In the genomic region with DNA sequence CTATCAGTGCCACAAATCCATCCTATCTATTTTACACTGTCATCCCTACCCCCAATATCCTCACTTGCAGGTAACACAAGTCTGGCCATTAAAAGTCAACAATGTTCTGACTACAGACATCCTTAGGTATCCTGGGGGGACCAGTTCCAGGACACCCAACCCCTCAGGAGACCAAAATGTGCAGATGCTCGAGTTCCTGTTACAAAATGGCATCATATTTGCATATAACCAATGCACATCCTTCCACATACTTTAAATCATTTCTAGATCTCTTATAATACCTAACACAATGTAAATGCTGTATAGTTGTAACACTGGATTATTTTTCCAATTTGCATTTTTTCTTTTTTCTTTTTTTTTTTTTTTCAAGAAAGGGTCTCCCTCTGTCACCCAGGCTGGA, we compare ENCODE assay signal across 21 cellular contexts. TPM values are rescaled to one million over a fixed set of nuclear protein-coding genes. Genes with fewer than 3 reads are reported as not detected.
DNase-seq lines count a peak whose midpoint lies in the region; ATAC-seq, FAIRE-seq and TF ChIP-seq lines count a peak whose summit lies in the region.
"Had no signal": no experiment of that assay in that cellular context is flagged by ENCODE, and none has a peak within 500 bp of the region (broad histone marks: within the 10 kb centered on the region; RNA-seq: fewer than 3 reads in every experiment).

No MANE protein-coding gene starts in this region.

- H3K27ac Mint-ChIP-seq in stimulated activated effector memory CD8-positive, alpha-beta T cell treated with anti-CD3 and anti-CD28 coated beads, Interleukin-12 subunit alpha, Interleukin-12 subunit beta, amount 100 ng/mL, for 72 hours = peak overlapping the region; percentile 15
- H3K27ac Mint-ChIP-seq in osteocyte (ENCODE audit: unreplicated experiment) = no peak overlapping the region
- H3K27ac Mint-ChIP-seq: CD8-positive, alpha-beta T cell; HFFc6 had no signal

- intact Hi-C loops in HepG2 (cut with micrococcal nuclease; ENCODE audit: unreplicated experiment) (no loop called here), right lobe of liver (cut with DNase I) (no loop called here), OCI-LY7 (cut with micrococcal nuclease; ENCODE audit: unreplicated experiment) (no loop called here)

- WGBS in HepG2 (ENCODE audit: low lambda C conversion rate) = 100% methylated on average over 1 of the region's 1 CpG
- WGBS in right lobe of liver (ENCODE audit: insufficient coverage, low coverage, low lambda C conversion rate, missing lambda C conversion rate) = 83% methylated on average over 1 of the region's 1 CpG

- H3K27me3 ChIP-seq in HepG2 (ENCODE audit: control insufficient read depth in 1 of 2, insufficient read depth in 2 of 2, low read length in 2 of 2) (no peaks in the 10 kb centered on the region), right lobe of liver (no peaks in the 10 kb centered on the region)
- H3K27me3 ChIP-seq: BLaER1 treated with 17β-estradiol and CSF1 and Interleukin-3, amounts not matched to agents 10 nM and 100 nM had no signal

- ATAC-seq in HepG2 (peak; percentile 30), right lobe of liver (no peak), GM21381 (IDR thresholded peaks at IDR 0.05; ENCODE audit: unreplicated experiment) (no peak)
- no peak for ATAC-seq in stimulated activated effector memory CD8-positive, alpha-beta T cell treated with anti-CD3 and anti-CD28 coated beads, Interleukin-12 subunit alpha, Interleukin-12 subunit beta, amount 100 ng/mL, for 72 hours
- ATAC-seq: CD8-positive, alpha-beta T cell; HCT116 had no signal

- in situ Hi-C loops in HepG2 (cut with HindIII; ENCODE audit: extremely low pct_ligation_motif_present, low pct_unique_long_range_greater_than_20kb) = no loop called here

- peaks cover 49% of the 10 kb centered on the region for H3K36me3 Mint-ChIP-seq in stimulated activated effector memory CD8-positive, alpha-beta T cell treated with anti-CD3 and anti-CD28 coated beads, Interleukin-12 subunit alpha, Interleukin-12 subunit beta, amount 100 ng/mL, for 72 hours
- peaks cover 7% of the 10 kb centered on the region for H3K36me3 Mint-ChIP-seq in osteocyte (ENCODE audit: unreplicated experiment)

- TF ChIP-seq POLR2A in HepG2 (IDR thresholded peaks at IDR 0.05; ENCODE audit: insufficient read depth in 1 of 2, low read depth in 2 of 2, low read length in 2 of 2) (no peak), right lobe of liver (IDR thresholded peaks at IDR 0.05) (no peak)

- H3K4me1 ChIP-seq in HepG2 (ENCODE audit: insufficient read depth, low read length) = no peaks in the 10 kb centered on the region
- H3K4me1 ChIP-seq in right lobe of liver = peaks cover 0 to 12% (median 2%) of the 10 kb centered on the region in 4 donors
- peaks cover 8% of the 10 kb centered on the region for H3K4me1 ChIP-seq in OCI-LY7 (ENCODE audit: insufficient read depth, low read length, poor library complexity, severe bottlenecking)
- H3K4me1 ChIP-seq: BLaER1 treated with 17β-estradiol and CSF1 and Interleukin-3, amounts not matched to agents 10 nM and 100 nM had no signal

- H3K27ac ChIP-seq in HepG2 (ENCODE audit: extremely low read length, insufficient read depth, low read length) = no peak overlapping the region
- no peak overlapping the region for H3K27ac ChIP-seq in right lobe of liver
- no peak overlapping the region for H3K27ac ChIP-seq in OCI-LY7 (ENCODE audit: low read depth, low read length, poor library complexity, severe bottlenecking)
- H3K27ac ChIP-seq: BLaER1 treated with 17β-estradiol and CSF1 and Interleukin-3, amounts not matched to agents 10 nM and 100 nM had no signal

- H3K4me1 Mint-ChIP-seq in stimulated activated effector memory CD8-positive, alpha-beta T cell treated with anti-CD3 and anti-CD28 coated beads, Interleukin-12 subunit alpha, Interleukin-12 subunit beta, amount 100 ng/mL, for 72 hours = no peaks in the 10 kb centered on the region
- no peaks in the 10 kb centered on the region for H3K4me1 Mint-ChIP-seq in osteocyte (ENCODE audit: unreplicated experiment)

- DNase-seq in HepG2 (ENCODE audit: low spot score) (no peak), right lobe of liver (no peak), GM19239 (ENCODE audit: insufficient read length, low spot score) (no peak), OCI-LY7 (ENCODE audit: low spot score) (peak; percentile 31), activated gamma-delta T cell treated with Interleukin-2 at 50 U/mL for 16 hours (no peak), osteocyte (ENCODE audit: extremely low spot score, unreplicated experiment) (no peak)
- no peak for DNase-seq in stimulated activated effector memory CD8-positive, alpha-beta T cell treated with anti-CD3 and anti-CD28 coated beads, Interleukin-12 subunit alpha, Interleukin-12 subunit beta, amount 100 ng/mL, for 72 hours (ENCODE audit: low spot score in 2 of 2)
- DNase-seq: 8988T; Calu3; CD8-positive, alpha-beta T cell; DMS79 treated with DMSO at 0.1 percent for 48 hours; EL; GOT3; H7; HFFc6 had no signal

- no peak for FAIRE-seq in HepG2 (lab: Jason Lieb, UNC)
- peak; percentile 14 for FAIRE-seq in GM19239 (lab: Jason Lieb, UNC)
- FAIRE-seq: GM18507, HTR-8/SVneo had no signal

- no peak for TF ChIP-seq EP300 in HepG2 (IDR thresholded peaks at IDR 0.05; ENCODE audit: low read depth in 2 of 2, low read length in 2 of 2)
- no peak for TF ChIP-seq EP300 in HepG2 (CRISPR knock-in tag; IDR thresholded peaks at IDR 0.05; ENCODE audit: borderline replicate concordance)

- peaks cover 0 to 31% of the 10 kb centered on the region in 2 experiments; a peak in 3 of 5 replicates for H3K36me3 ChIP-seq in HepG2 (replicated peaks in 1 of 2; ENCODE audit: control insufficient read depth in 1 of 2, insufficient read depth in 2 of 2, low read length in 2 of 2)
- peaks cover 0 to 47% (median under 1%) of the 10 kb centered on the region in 4 donors for H3K36me3 ChIP-seq in right lobe of liver
- H3K36me3 ChIP-seq in OCI-LY7 (ENCODE audit: insufficient read depth, low read length) = peaks cover 16% of the 10 kb centered on the region

- POLR2A ChIA-PET in HepG2 (lab: Yijun Ruan, JAX) = no interaction called here
- POLR2A ChIA-PET in OCI-LY7 (lab: Charles Lee) = interaction anchor here (1.1 to 1.6 kb wide), 2 partner anchors 8 to 13 kb away, joined by 4 to 10 read pairs; no protein-coding TSS in a partner anchor

- H4K20me1 ChIP-seq in HepG2 (ENCODE audit: insufficient read depth, low read length) (no peaks in the 10 kb centered on the region), OCI-LY7 (ENCODE audit: insufficient read depth, low read length) (no peaks in the 10 kb centered on the region)
- H4K20me1 ChIP-seq: BLaER1 treated with 17β-estradiol and CSF1 and Interleukin-3, amounts not matched to agents 10 nM and 100 nM had no signal

- no peak overlapping the region for H3K4me2 ChIP-seq in HepG2 (ENCODE audit: low read depth, low read length)
- H3K4me2 ChIP-seq in OCI-LY7 (ENCODE audit: low read length) = 0 out of 2 replicates have a peak overlapping the region, but pooled peaks have one; percentile 1
- H3K4me2 ChIP-seq: BLaER1 treated with 17β-estradiol and CSF1 and Interleukin-3, amounts not matched to agents 10 nM and 100 nM had no signal

- no peaks in the 10 kb centered on the region for H3K9me3 Mint-ChIP-seq in stimulated activated effector memory CD8-positive, alpha-beta T cell treated with anti-CD3 and anti-CD28 coated beads, Interleukin-12 subunit alpha, Interleukin-12 subunit beta, amount 100 ng/mL, for 72 hours
- H3K9me3 Mint-ChIP-seq in osteocyte (ENCODE audit: unreplicated experiment) = no peaks in the 10 kb centered on the region
- H3K9me3 Mint-ChIP-seq: CD8-positive, alpha-beta T cell; HFFc6 had no signal

- no peak overlapping the region for H3K9ac ChIP-seq in HepG2 (ENCODE audit: insufficient read depth, low read depth, low read length)
- H3K9ac ChIP-seq: BLaER1 treated with 17β-estradiol and CSF1 and Interleukin-3, amounts not matched to agents 10 nM and 100 nM had no signal

- no TSS peak for BruUV-seq in HepG2 (replicated peaks; lab: Mats Ljungman, UMichigan)
- BruUV-seq in OCI-LY7 (replicated peaks; lab: Mats Ljungman, UMichigan) = no TSS peak

- H3K4me3 ChIP-seq in HepG2 (replicated peaks in 1 of 3; ENCODE audit: insufficient read depth in 1 of 3, low read depth in 2 of 3, low read length in 3 of 3) (no peak overlapping the region), right lobe of liver (no peak overlapping the region), OCI-LY7 (ENCODE audit: low read depth, low read length, poor library complexity, severe bottlenecking) (no peak overlapping the region)
- H3K4me3 ChIP-seq: BLaER1 treated with 17β-estradiol and CSF1 and Interleukin-3, amounts not matched to agents 10 nM and 100 nM had no signal

- no peaks in the 10 kb centered on the region for H3K27me3 Mint-ChIP-seq in osteocyte (ENCODE audit: unreplicated experiment)

- no peak for TF ChIP-seq RAD21 in HepG2 (CRISPR knock-in tag; IDR thresholded peaks at IDR 0.05)

- H3K79me2 ChIP-seq in HepG2 (ENCODE audit: insufficient read depth, low read length) (no peaks in the 10 kb centered on the region), OCI-LY7 (ENCODE audit: insufficient read depth, low read depth, low read length) (no peaks in the 10 kb centered on the region)

- H2AFZ ChIP-seq in HepG2 (ENCODE audit: low read length) (no peak overlapping the region), OCI-LY7 (ENCODE audit: low read length) (no peak overlapping the region)

- no peak overlapping the region for H3K4me3 Mint-ChIP-seq in stimulated activated effector memory CD8-positive, alpha-beta T cell treated with anti-CD3 and anti-CD28 coated beads, Interleukin-12 subunit alpha, Interleukin-12 subunit beta, amount 100 ng/mL, for 72 hours
- H3K4me3 Mint-ChIP-seq in osteocyte (ENCODE audit: unreplicated experiment) = no peak overlapping the region
- H3K4me3 Mint-ChIP-seq: CD8-positive, alpha-beta T cell; HFFc6 had no signal

- TF ChIP-seq CTCF in HepG2 (CRISPR knock-in tag; IDR thresholded peaks at IDR 0.05) = no peak
- no peak for TF ChIP-seq CTCF in right lobe of liver (IDR thresholded peaks at IDR 0.05)
- no peak for TF ChIP-seq CTCF in OCI-LY7 (conservative IDR thresholded peaks at IDR 0.05; ENCODE audit: low read length)
- TF ChIP-seq CTCF in osteocyte (IDR thresholded peaks at IDR 0.05) = no peak

- H3K9me3 ChIP-seq in HepG2 (ENCODE audit: low read length) = no peaks in the 10 kb centered on the region
- H3K9me3 ChIP-seq in right lobe of liver = no peaks in the 10 kb centered on the region
- H3K9me3 ChIP-seq in OCI-LY7 (ENCODE audit: low read length) = no peaks in the 10 kb centered on the region
- H3K9me3 ChIP-seq: BLaER1 treated with 17β-estradiol and CSF1 and Interleukin-3, amounts not matched to agents 10 nM and 100 nM had no signal

- H3K9me2 ChIP-seq in OCI-LY7 (ENCODE audit: insufficient read depth, low read length) = no peaks in the 10 kb centered on the region

- CTCF ChIA-PET in HepG2 (lab: Yijun Ruan, JAX; ENCODE audit: low intra/inter-chr PET ratio, low total read pairs) (no interaction called here), OCI-LY7 (lab: Charles Lee; ENCODE audit: unreplicated experiment) (interaction anchor here (0.5 kb wide), 1 partner anchor 363 kb away, joined by 3 read pairs; no protein-coding TSS in a partner anchor)

RNA-seq across cellular contexts. Expression of a gene that starts 6.9 kb away (rescaled TPM):
- total RNA-seq in HepG2 (2016; rRNA removed; fragmentation: Illumina TruSeq; extraction: Trizol) (not detected in 2 replicates), right lobe of liver (not detected), OCI-LY7 (2022) (0.35 and 0.36 TPM in 2 replicates), osteocyte (not detected in 2 replicates)
- total RNA-seq in HepG2 (2016; cell fraction: cytosol; rRNA removed; fragmentation: Illumina TruSeq; extraction: Trizol; ENCODE audit: low read depth) = not detected in 2 replicates
- not detected in 2 replicates for total RNA-seq in HepG2 (2016; cell fraction: insoluble cytoplasmic fraction; rRNA removed; fragmentation: Illumina TruSeq; extraction: Trizol)
- not detected in 2 replicates for total RNA-seq in HepG2 (2016; cell fraction: membrane; rRNA removed; fragmentation: Illumina TruSeq; extraction: Trizol)
- not detected in 2 replicates for total RNA-seq in HepG2 (2016; cell fraction: nucleus; rRNA removed; fragmentation: Illumina TruSeq; extraction: Trizol)
- polyA plus RNA-seq in HepG2 (2011; rRNA removed) = not detected in 2 replicates
- not detected in 2 replicates for polyA plus RNA-seq in HepG2 (2011; cell fraction: cytosol; rRNA removed)
- polyA plus RNA-seq in HepG2 (2011; cell fraction: nucleus; rRNA removed) = not detected in 2 replicates
- polyA plus RNA-seq in HepG2 (2012) = 0.97 and 1.0 TPM in 2 replicates
- polyA plus RNA-seq in HepG2 (2016; cell fraction: cytosol; fragmentation: Illumina TruSeq; extraction: Trizol; ENCODE audit: low read depth) = not detected in 2 replicates
- polyA plus RNA-seq in HepG2 (2016; cell fraction: insoluble cytoplasmic fraction; fragmentation: Illumina TruSeq; extraction: Trizol; ENCODE audit: low read depth) = not detected in 2 replicates
- polyA plus RNA-seq in HepG2 (2016; cell fraction: membrane; fragmentation: Illumina TruSeq; extraction: Trizol; ENCODE audit: low read depth) = not detected in 2 replicates
- polyA plus RNA-seq in HepG2 (2016; cell fraction: nucleus; fragmentation: Illumina TruSeq; extraction: Trizol; ENCODE audit: insufficient read depth, low read depth) = not detected in 2 replicates
- 0.12 TPM in 1 of 2 replicates, not detected in the other for polyA minus RNA-seq in HepG2 (2011; rRNA and poly(A)+ RNA removed; ENCODE audit: low replicate concordance)
- not detected in 2 replicates for polyA minus RNA-seq in HepG2 (2011; cell fraction: cytosol; rRNA and poly(A)+ RNA removed)
- 0.50 and 0.90 TPM in 2 replicates for polyA minus RNA-seq in HepG2 (2011; cell fraction: nucleus; rRNA and poly(A)+ RNA removed)
- total RNA-seq in OCI-LY7 (2014; rRNA removed; shearing (Covaris generic)) = 0.13 and 2.4 TPM in 2 replicates
- total RNA-seq: G401, H7, HFFc6 had no signal

RNA-seq across cellular contexts. Expression of a gene that starts 34.9 kb away (rescaled TPM):
- total RNA-seq in HepG2 (2016; rRNA removed; fragmentation: Illumina TruSeq; extraction: Trizol) (129 and 178 TPM in 2 replicates), right lobe of liver (100 to 1,000 TPM in 1 of 6 experiments, 10 to 100 TPM in 5; 52.3 to 110 (median 75.8) TPM), OCI-LY7 (2022) (44.3 and 44.9 TPM in 2 replicates), osteocyte (26.2 and 26.7 TPM in 2 replicates)
- 208 and 211 TPM in 2 replicates for total RNA-seq in HepG2 (2016; cell fraction: cytosol; rRNA removed; fragmentation: Illumina TruSeq; extraction: Trizol; ENCODE audit: low read depth)
- 126 and 183 TPM in 2 replicates for total RNA-seq in HepG2 (2016; cell fraction: insoluble cytoplasmic fraction; rRNA removed; fragmentation: Illumina TruSeq; extraction: Trizol)
- total RNA-seq in HepG2 (2016; cell fraction: membrane; rRNA removed; fragmentation: Illumina TruSeq; extraction: Trizol) = 296 and 310 TPM in 2 replicates
- total RNA-seq in HepG2 (2016; cell fraction: nucleus; rRNA removed; fragmentation: Illumina TruSeq; extraction: Trizol) = 171 and 189 TPM in 2 replicates
- polyA plus RNA-seq in HepG2 (2011; rRNA removed) = 88.1 and 117 TPM in 2 replicates
- polyA plus RNA-seq in HepG2 (2011; cell fraction: cytosol; rRNA removed) = 49.7 and 67.3 TPM in 2 replicates
- 44.4 and 56.5 TPM in 2 replicates for polyA plus RNA-seq in HepG2 (2011; cell fraction: nucleus; rRNA removed)
- polyA plus RNA-seq in HepG2 (2012) = 90.0 and 113 TPM in 2 replicates
- polyA plus RNA-seq in HepG2 (2016; cell fraction: cytosol; fragmentation: Illumina TruSeq; extraction: Trizol; ENCODE audit: low read depth) = 361 and 410 TPM in 2 replicates
- 161 and 176 TPM in 2 replicates for polyA plus RNA-seq in HepG2 (2016; cell fraction: insoluble cytoplasmic fraction; fragmentation: Illumina TruSeq; extraction: Trizol; ENCODE audit: low read depth)
- polyA plus RNA-seq in HepG2 (2016; cell fraction: membrane; fragmentation: Illumina TruSeq; extraction: Trizol; ENCODE audit: low read depth) = 379 and 382 TPM in 2 replicates
- 235 and 262 TPM in 2 replicates for polyA plus RNA-seq in HepG2 (2016; cell fraction: nucleus; fragmentation: Illumina TruSeq; extraction: Trizol; ENCODE audit: insufficient read depth, low read depth)
- 12.6 and 91.0 TPM in 2 replicates for polyA minus RNA-seq in HepG2 (2011; rRNA and poly(A)+ RNA removed; ENCODE audit: low replicate concordance)
- polyA minus RNA-seq in HepG2 (2011; cell fraction: cytosol; rRNA and poly(A)+ RNA removed) = 46.9 and 67.8 TPM in 2 replicates
- 134 and 160 TPM in 2 replicates for polyA minus RNA-seq in HepG2 (2011; cell fraction: nucleus; rRNA and poly(A)+ RNA removed)
- total RNA-seq in OCI-LY7 (2014; rRNA removed; shearing (Covaris generic)) = 33.6 and 56.6 TPM in 2 replicates
